ENCODE assay signal across 11 cellular contexts in the genomic region with DNA sequence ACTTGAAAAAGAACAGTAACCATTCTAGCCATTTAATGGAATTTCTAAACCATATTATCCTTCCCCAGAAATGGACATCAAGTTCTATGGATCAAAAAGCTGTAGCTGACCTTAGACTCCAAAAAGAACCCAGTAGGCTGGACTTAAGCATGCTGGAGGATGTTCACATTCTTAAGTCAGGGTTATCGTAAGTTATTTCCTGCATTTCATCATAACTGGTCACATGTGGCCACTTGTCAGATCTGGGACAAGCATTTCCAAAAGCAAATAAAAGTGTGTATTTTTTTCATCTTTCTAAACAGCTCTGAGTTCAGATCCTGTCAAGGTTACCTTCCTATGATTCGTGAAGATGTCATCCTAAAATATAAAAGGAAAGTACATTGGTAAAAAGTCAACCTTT.
DNase-seq lines count a peak whose midpoint lies in the region; ATAC-seq and TF ChIP-seq lines count a peak whose summit lies in the region.
"Had no signal": no experiment of that assay in that cellular context is flagged by ENCODE, and none has a peak within 500 bp of the region (broad histone marks: within the 10 kb centered on the region; RNA-seq: fewer than 3 reads in every experiment).

No MANE protein-coding gene starts in this region.

- H3K27me3 Mint-ChIP-seq in CD14-positive monocyte (ENCODE audit: low read depth in 3 of 3) = peaks cover 0 to 2% (median 0%) of the 10 kb centered on the region in 3 donors

- peaks cover 4% of the 10 kb centered on the region; the same call in 1 of the 2 replicates for H3F3A ChIP-seq in MM.1S (ENCODE audit: insufficient read depth, low read length)

- in situ Hi-C loops in mammary epithelial cell (cut with MboI; ENCODE audit: low sequenced_read_pairs in 2 of 2) = no loop called here

- peaks cover 0 to 5% (median 0%) of the 10 kb centered on the region in 7 donors for H3K9me3 Mint-ChIP-seq in CD14-positive monocyte

- H3K4me2 ChIP-seq in MM.1S (ENCODE audit: low read depth, low read length) (peak overlapping the region; percentile 40; the same call in 1 of the 2 replicates), mammary epithelial cell (ENCODE audit: insufficient read depth, low read depth, low read length) (peak overlapping the region; percentile 40)

- 45% methylated on average over 2 of the region's 2 CpGs for WGBS in mammary epithelial cell (ENCODE audit: low coverage, missing lambda C conversion rate)

- no TSS peak for BruUV-seq in mammary epithelial cell (replicated peaks; lab: Mats Ljungman, UMichigan)

- H3K9me2 ChIP-seq in MM.1S (replicated peaks; ENCODE audit: insufficient read depth, low read length) = no peaks in the 10 kb centered on the region

- H3K9ac ChIP-seq in MM.1S (ENCODE audit: low read length) = no peak overlapping the region
- no peak overlapping the region for H3K9ac ChIP-seq in mammary epithelial cell (ENCODE audit: insufficient read depth, low read length)

- CTCF ChIA-PET in mammary epithelial cell (lab: Charles Lee; ENCODE audit: low non-redundant PET) = no interaction called here

- dilution Hi-C loops in mammary epithelial cell (cut with HindIII; ENCODE audit: low sequenced_read_pairs) = loop anchor here (25.0 kb wide), 1 partner anchor 282 kb away; the partner anchor contains the start of gene PTGER4

- no peaks in the 10 kb centered on the region for H3K79me2 ChIP-seq in MM.1S (ENCODE audit: low read length)
- H3K79me2 ChIP-seq in mammary epithelial cell (ENCODE audit: insufficient read depth, low read length) = no peaks in the 10 kb centered on the region

- H3K4me3 ChIP-seq in MM.1S (ENCODE audit: low read length) = no peak overlapping the region
- no peak overlapping the region for H3K4me3 ChIP-seq in mammary epithelial cell (replicated peaks in 1 of 3; ENCODE audit: insufficient read depth in 1 of 3, low read depth in 2 of 3, low read length in 3 of 3)
- H3K4me3 ChIP-seq in lower lobe of right lung = no peak overlapping the region
- no peak overlapping the region for H3K4me3 ChIP-seq in ascending aorta

- peaks cover 73% of the 10 kb centered on the region for H3K4me1 Mint-ChIP-seq in CD14-positive monocyte

- H3K27ac ChIP-seq in MM.1S (ENCODE audit: low read length) = no peak overlapping the region
- H3K27ac ChIP-seq in mammary epithelial cell (ENCODE audit: insufficient read depth, low read depth, low read length) = no peak overlapping the region
- H3K27ac ChIP-seq in lower lobe of right lung = peak overlapping the region; percentile 79
- no peak overlapping the region for H3K27ac ChIP-seq in ascending aorta

- H3K36me3 Mint-ChIP-seq in CD14-positive monocyte = no peaks in the 10 kb centered on the region

- H3K9me3 ChIP-seq in MM.1S (replicated peaks; ENCODE audit: insufficient read depth, low read length) (no peaks in the 10 kb centered on the region), mammary epithelial cell (replicated peaks; ENCODE audit: insufficient read depth, low read length) (no peaks in the 10 kb centered on the region), lower lobe of right lung (no peaks in the 10 kb centered on the region), ascending aorta (no peaks in the 10 kb centered on the region)

- no peaks in the 10 kb centered on the region for H3K27me3 ChIP-seq in MM.1S (replicated peaks; ENCODE audit: insufficient read depth, low read length)
- no peaks in the 10 kb centered on the region for H3K27me3 ChIP-seq in mammary epithelial cell (ENCODE audit: insufficient read depth, low read length)
- H3K27me3 ChIP-seq in lower lobe of right lung (ENCODE audit: low read depth) = no peaks in the 10 kb centered on the region
- H3K27me3 ChIP-seq in ascending aorta = no peaks in the 10 kb centered on the region

- TF ChIP-seq CTCF in CD14-positive monocyte (IDR thresholded peaks at IDR 0.05) (no peak), MM.1S (IDR thresholded peaks at IDR 0.05; ENCODE audit: low read length) (no peak), mammary epithelial cell (conservative IDR thresholded peaks at IDR 0.05 in 1 of 2, IDR thresholded peaks at IDR 0.05 in 1 of 2; ENCODE audit: extremely low read depth in 1 of 2, insufficient read depth in 1 of 2, low read depth in 1 of 2, low read length in 2 of 2) (no peak), lower lobe of right lung (IDR thresholded peaks at IDR 0.05) (no peak), ascending aorta (IDR thresholded peaks at IDR 0.05) (no peak)

- H3K27ac Mint-ChIP-seq in CD14-positive monocyte = peak overlapping the region; percentile 90 to 99 (median 99)

- H2AFZ ChIP-seq in MM.1S (ENCODE audit: low read length) (peak overlapping the region; percentile 52; the same call in 1 of the 2 replicates), mammary epithelial cell (ENCODE audit: low read depth, low read length) (no peak overlapping the region)

- no peaks in the 10 kb centered on the region for H4K20me1 ChIP-seq in MM.1S (ENCODE audit: insufficient read depth, low read length)
- H4K20me1 ChIP-seq in mammary epithelial cell (ENCODE audit: insufficient read depth, low read length) = no peaks in the 10 kb centered on the region

- intact Hi-C loops in CD14-positive monocyte (cut with micrococcal nuclease) = loop anchor here in 1 of 2 donors (10.0 kb wide), 1 partner anchor 280 kb away; no protein-coding TSS in a partner anchor
- intact Hi-C loops in mammary epithelial cell (cut with micrococcal nuclease) = no loop called here
- intact Hi-C loops in lower lobe of right lung (cut with DNase I) = no loop called here
- intact Hi-C loops in ascending aorta (cut with DNase I) = no loop called here

- ATAC-seq in lower lobe of right lung (peak; percentile 58 to 63), GM21367 (IDR thresholded peaks at IDR 0.05; ENCODE audit: unreplicated experiment) (no peak)

- DNase-seq in CD14-positive monocyte (ENCODE audit: low spot score) (no peak), MM.1S (no peak), mammary epithelial cell (peak; percentile 54), lower lobe of right lung (no peak), NCI-H2227 treated with DMSO at 0.1 percent for 48 hours (lab: John Stamatoyannopoulos, UW) (no peak), ascending aorta (ENCODE audit: low spot score in 2 of 2) (no peak), DMS53 (lab: John Stamatoyannopoulos, UW) (no peak)
- DNase-seq: DMS79 treated with DMSO at 0.1 percent for 48 hours, midbrain, NCI-H2029 treated with DMSO at 0.1 percent for 48 hours had no signal

- H3K4me1 ChIP-seq in MM.1S (ENCODE audit: low read length) (peaks cover 19% of the 10 kb centered on the region), mammary epithelial cell (ENCODE audit: insufficient read depth, low read length) (peaks cover 36% of the 10 kb centered on the region), lower lobe of right lung (peaks cover 43% of the 10 kb centered on the region), ascending aorta (peaks cover 0 to 1% of the 10 kb centered on the region in 2 donors)

- peak overlapping the region in 1 of 2 donors; percentile 15 for H3K4me3 Mint-ChIP-seq in CD14-positive monocyte

- H3K36me3 ChIP-seq in MM.1S (replicated peaks; ENCODE audit: insufficient read depth, low read length) (no peaks in the 10 kb centered on the region), mammary epithelial cell (ENCODE audit: insufficient read depth, low read length) (no peaks in the 10 kb centered on the region), lower lobe of right lung (no peaks in the 10 kb centered on the region), ascending aorta (no peaks in the 10 kb centered on the region)
